In the genomic region with DNA sequence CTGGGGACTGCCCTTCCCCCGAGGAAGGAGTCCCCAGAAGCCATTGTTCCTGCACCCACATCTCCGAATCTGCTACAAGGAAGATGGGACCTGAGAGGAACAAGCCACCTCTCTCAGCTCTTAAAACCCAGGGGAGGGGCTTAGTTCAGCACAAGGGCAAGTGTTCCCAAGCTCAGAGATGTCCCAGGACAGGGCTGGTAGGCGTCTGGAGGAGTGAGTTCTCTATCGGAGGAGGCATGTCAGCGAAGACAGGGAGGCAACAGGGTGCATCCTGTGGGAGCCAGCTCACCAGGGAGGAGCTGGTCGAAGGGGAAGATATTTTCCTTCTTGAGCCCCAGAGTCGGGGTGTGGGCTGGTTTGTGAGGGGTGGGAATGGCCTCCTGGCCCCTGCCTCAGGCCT, we compare ENCODE assay signal across 24 cellular contexts. TPM values are rescaled to one million over a fixed set of nuclear protein-coding genes. Genes with fewer than 3 reads are reported as not detected.
DNase-seq lines count a peak whose midpoint lies in the region; ATAC-seq lines count a peak whose summit lies in the region.
"Had no signal": no experiment of that assay in that cellular context is flagged by ENCODE, and none has a peak within 500 bp of the region (broad histone marks: within the 10 kb centered on the region; RNA-seq: fewer than 3 reads in every experiment).

No MANE protein-coding gene starts in this region.

- H3K9me3 ChIP-seq in T-helper 17 cell (ENCODE audit: control insufficient read depth, low read length, poor library complexity, severe bottlenecking) = no peaks in the 10 kb centered on the region
- H3K9me3 ChIP-seq: A549; BLaER1 treated with 17β-estradiol and CSF1 and Interleukin-3, amounts not matched to agents 10 nM and 100 nM had no signal

- H3K36me3 Mint-ChIP-seq in T-helper 17 cell (ENCODE audit: low read depth) = peaks cover 2% of the 10 kb centered on the region
- H3K36me3 Mint-ChIP-seq: CD14-positive monocyte; CD4-positive, alpha-beta memory T cell; CD4-positive, CD25-positive, alpha-beta regulatory T cell; CD8-positive, alpha-beta memory T cell had no signal

- H3K4me1 Mint-ChIP-seq in T-helper 17 cell = peaks cover 26% of the 10 kb centered on the region

- H3K27ac Mint-ChIP-seq in T-helper 17 cell = no peak overlapping the region
- H3K27ac Mint-ChIP-seq: B cell; CD14-positive monocyte; CD4-positive, alpha-beta memory T cell; CD4-positive, CD25-positive, alpha-beta regulatory T cell had no signal

- DNase-seq in H7 = peak; percentile 22
- DNase-seq in head of caudate nucleus = peak in 39 of 42 donors; percentile 25 to 88 (median 59)
- DNase-seq in putamen (ENCODE audit: low spot score) = peak; percentile 53
- DNase-seq in KBM-7 = no peak
- DNase-seq in T-helper 1 cell = no peak
- no peak for DNase-seq in T-helper 17 cell
- DNase-seq: AML-193; CD4-positive, alpha-beta memory T cell; CD4-positive, CD25-positive, alpha-beta regulatory T cell; CD8-positive, alpha-beta memory T cell; COR-L47; DMS 273 treated with DMSO at 0.1 percent for 48 hours; DMS153; DMS53; DMS79; DND-41; EL; GDM1 had no signal

- H3K27me3 ChIP-seq in H7 (ENCODE audit: control insufficient read depth, insufficient read depth, low read length) = peaks cover 10% of the 10 kb centered on the region; the same call in 1 of the 2 replicates
- H3K27me3 ChIP-seq: BLaER1 treated with 17β-estradiol and CSF1 and Interleukin-3, amounts not matched to agents 10 nM and 100 nM had no signal

- no peak overlapping the region for H3K4me3 Mint-ChIP-seq in T-helper 17 cell
- H3K4me3 Mint-ChIP-seq: B cell; CD14-positive monocyte; CD4-positive, alpha-beta memory T cell; CD8-positive, alpha-beta memory T cell had no signal

- in situ Hi-C loops in KBM-7 (cut with MboI; ENCODE audit: low pct_unique_long_range_greater_than_20kb, low sequenced_read_pairs) = no loop called here

- H3K36me3 ChIP-seq in H7 (replicated peaks; ENCODE audit: control insufficient read depth, insufficient read depth, low read length) = no peaks in the 10 kb centered on the region
- H3K36me3 ChIP-seq: BLaER1 treated with 17β-estradiol and CSF1 and Interleukin-3, amounts not matched to agents 10 nM and 100 nM had no signal

- H3K27me3 Mint-ChIP-seq in T-helper 17 cell = peaks cover 12% of the 10 kb centered on the region

- H3K4me3 ChIP-seq in H7 (ENCODE audit: insufficient read depth, low read depth, low read length) = no peak overlapping the region
- H3K4me3 ChIP-seq: A549; BLaER1 treated with 17β-estradiol and CSF1 and Interleukin-3, amounts not matched to agents 10 nM and 100 nM; GM12878 had no signal

- ATAC-seq in T-helper 17 cell = no peak
- ATAC-seq: A549, GM12878 had no signal

- intact Hi-C loops in head of caudate nucleus (cut with DNase I) = no loop called here

RNA-seq across cellular contexts. Expression of gene CELF5, which starts 54.8 kb away (rescaled TPM):
- total RNA-seq in H7 (2014; rRNA removed; shearing (Covaris generic)) = 1.4 and 2.5 TPM in 2 replicates
- under 1 TPM; 0.42 to 0.57 TPM for total RNA-seq in T-helper 17 cell
- total RNA-seq: A172, GM12878 had no signal

Comparison
In these comparisons a context has a peak if more than half of its experiments do, and no peak if none do; other contexts are left out.
1. DNase-seq: peak in H7 (single experiment), head of caudate nucleus (39 of 42) and putamen (single experiment); none in KBM-7 (single experiment), T-helper 1 cell (0 of 5) and T-helper 17 cell (0 of 3).